In genomic region chr13:30744056-30744684, GRCh38 we compare ENCODE assay signal across 10 cellular contexts. TPM values are rescaled to one million over a fixed set of nuclear protein-coding genes. Genes with fewer than 3 reads are reported as not detected.
A peak's percentile ranks its signal among the peaks of the same experiment; 100 is the strongest.
DNase-seq lines count a peak whose midpoint lies in the region; ATAC-seq and TF ChIP-seq lines count a peak whose summit lies in the region.
"Had no signal": no experiment of that assay in that cellular context is flagged by ENCODE, and none has a peak within 500 bp of the region (broad histone marks: within the 10 kb centered on the region; RNA-seq: fewer than 3 reads in every experiment).

No MANE protein-coding gene starts in this region.

- H3K4me1 ChIP-seq in KMS-11 (ENCODE audit: low read depth, poor library complexity, severe bottlenecking): peaks cover 20% of the 10 kb centered on the region

- no peak overlapping the region for H3K4me3 Mint-ChIP-seq in type B pancreatic cell

- no peak overlapping the region for H3K27ac Mint-ChIP-seq in type B pancreatic cell

- peaks cover 34% of the 10 kb centered on the region for H3K4me1 Mint-ChIP-seq in type B pancreatic cell (ENCODE audit: unreplicated experiment)

- H3K27ac ChIP-seq in KMS-11 (no peak overlapping the region), epithelial cell of prostate (peak overlapping the region; percentile 67)

- H3K36me3 Mint-ChIP-seq in type B pancreatic cell: no peaks in the 10 kb centered on the region

- H3K27me3 ChIP-seq in KMS-11 (ENCODE audit: insufficient read depth, low read depth): no peaks in the 10 kb centered on the region
- H3K27me3 ChIP-seq: ovary had no signal

- TF ChIP-seq CTCF in KMS-11 (conservative IDR thresholded peaks at IDR 0.05; ENCODE audit: low read depth, low read length) (no peak), type B pancreatic cell (conservative IDR thresholded peaks at IDR 0.05) (no peak)

- no peaks in the 10 kb centered on the region for H3K36me3 ChIP-seq in KMS-11 (ENCODE audit: insufficient read depth)
- H3K36me3 ChIP-seq: ovary had no signal

- no peak overlapping the region for H2AFZ ChIP-seq in KMS-11 (ENCODE audit: low read depth)

- peak overlapping the region; percentile 46 for H3K4me2 ChIP-seq in KMS-11

- peaks cover 32% of the 10 kb centered on the region for H3K27me3 Mint-ChIP-seq in type B pancreatic cell

- H4K20me1 ChIP-seq in KMS-11 (ENCODE audit: insufficient read depth): no peaks in the 10 kb centered on the region

- H3K79me2 ChIP-seq in KMS-11 (ENCODE audit: insufficient read depth, low read depth): no peaks in the 10 kb centered on the region

- no peak overlapping the region for H3K9ac ChIP-seq in KMS-11

- H3K4me3 ChIP-seq in KMS-11 (IDR thresholded peaks at IDR 0.05; ENCODE audit: insufficient read depth, low read depth, low read length): no peak overlapping the region
- H3K4me3 ChIP-seq: ovary had no signal

- H3K9me3 Mint-ChIP-seq in type B pancreatic cell: no peaks in the 10 kb centered on the region

- ATAC-seq in GM21619 (IDR thresholded peaks at IDR 0.05; ENCODE audit: unreplicated experiment): peak; percentile 94

- DNase-seq in Daoy (ENCODE audit: low read depth) (peak; percentile 69), epithelial cell of prostate (ENCODE audit: low read depth, low spot score) (no peak), occipital lobe (lab: John Stamatoyannopoulos, UW) (no peak), type B pancreatic cell (ENCODE audit: extremely low spot score, unreplicated experiment) (no peak)
- peak; percentile 77 to 86 for DNase-seq in activated CD4-positive, alpha-beta T cell treated with anti-CD3 and anti-CD28 coated beads, Interleukin-2, amount 50 U/mL, for 48 hours
- DNase-seq in stimulated activated CD4-positive, alpha-beta T cell treated with anti-CD3 and anti-CD28 coated beads, Interleukin-12 subunit alpha, Interleukin-12 subunit beta, amount 100 ng/mL, for 4 hours: peak; percentile 57

RNA-seq across cellular contexts. Expression of gene ALOX5AP, which starts 8.8 kb away (rescaled TPM):
- total RNA-seq in Daoy (2014; rRNA removed; shearing (Covaris generic)): 2.3 and 6.2 TPM in 2 replicates
- total RNA-seq in occipital lobe: 2.5 TPM
- 0.31 TPM in 1 of 2 replicates, not detected in the other for total RNA-seq in type B pancreatic cell (ENCODE audit: low replicate concordance)
- total RNA-seq: H1 had no signal

Comparison
In these comparisons a context has a peak if more than half of its experiments do, and no peak if none do; other contexts are left out.
1. DNase-seq: peak in Daoy (single experiment), activated CD4-positive, alpha-beta T cell treated with anti-CD3 and anti-CD28 coated beads, Interleukin-2, amount 50 U/mL, for 48 hours (2 of 2) and stimulated activated CD4-positive, alpha-beta T cell treated with anti-CD3 and anti-CD28 coated beads, Interleukin-12 subunit alpha, Interleukin-12 subunit beta, amount 100 ng/mL, for 4 hours (single experiment); none in epithelial cell of prostate (single experiment), occipital lobe (single experiment) and type B pancreatic cell (single experiment).